29 cellular contexts compared by ENCODE assay signal in genomic region chr3:7543294-7543693, GRCh38.
DNase-seq lines count a peak whose midpoint lies in the region; ATAC-seq, FAIRE-seq and TF ChIP-seq lines count a peak whose summit lies in the region.
"Had no signal": no experiment of that assay in that cellular context is flagged by ENCODE, and none has a peak within 500 bp of the region (broad histone marks: within the 10 kb centered on the region; RNA-seq: fewer than 3 reads in every experiment).

No MANE protein-coding gene starts in this region.

- intact Hi-C loops in vagina (cut with DNase I): no loop called here

- TF ChIP-seq CTCF in SK-N-SH (IDR thresholded peaks at IDR 0.05) (no peak), astrocyte of the cerebellum (IDR thresholded peaks at IDR 0.05; ENCODE audit: low read depth, low read length, missing control alignments) (peak; percentile 11), keratinocyte (optimal IDR thresholded peaks at IDR 0.05 in 1 of 3, IDR thresholded peaks at IDR 0.05 in 1 of 3, conservative IDR thresholded peaks at IDR 0.05 in 1 of 3; ENCODE audit: extremely low read depth in 1 of 3, insufficient read depth in 2 of 3, low read length in 3 of 3) (peak in 2 of 3 experiments; percentile 10 to 40), vagina (IDR thresholded peaks at IDR 0.05) (no peak)

- no peak for FAIRE-seq in keratinocyte (lab: Jason Lieb, UNC)
- FAIRE-seq: GM18507, K562 had no signal

- H3K9me2 ChIP-seq in SK-N-SH: no peaks in the 10 kb centered on the region

- H3K4me3 ChIP-seq in SK-N-SH (ENCODE audit: low read depth in 2 of 2, low read length in 1 of 2): no peak overlapping the region
- no peak overlapping the region for H3K4me3 ChIP-seq in astrocyte of the cerebellum (ENCODE audit: low read depth, low read length)
- no peak overlapping the region for H3K4me3 ChIP-seq in keratinocyte (ENCODE audit: control insufficient read depth in 2 of 3, extremely low read depth in 1 of 3, insufficient read depth in 2 of 3, low read depth in 1 of 3, low read length in 3 of 3)
- H3K4me3 ChIP-seq in vagina: no peak overlapping the region
- H3K4me3 ChIP-seq: BLaER1, K562, ovary, smooth muscle cell, thyroid gland had no signal

- 0 out of 2 replicates have a peak, but pooled peaks have one; percentile 33 for TF ChIP-seq RAD21 in SK-N-SH (IDR thresholded peaks at IDR 0.05; ENCODE audit: low read length)

- 33% methylated on average over 3 of the region's 3 CpGs for WGBS in SK-N-SH (ENCODE audit: low lambda C conversion rate)

- no peak overlapping the region for H3K9ac ChIP-seq in SK-N-SH
- H3K9ac ChIP-seq in keratinocyte (ENCODE audit: control insufficient read depth, extremely low read depth, insufficient read depth, low read length): no peak overlapping the region
- H3K9ac ChIP-seq: BLaER1 had no signal

- in situ Hi-C loops in astrocyte of the cerebellum (cut with HindIII; ENCODE audit: low sequenced_read_pairs): no loop called here

- H3K27ac ChIP-seq in SK-N-SH (ENCODE audit: low read depth in 2 of 2, low read length in 1 of 2): no peak overlapping the region
- no peak overlapping the region for H3K27ac ChIP-seq in keratinocyte (ENCODE audit: control insufficient read depth, insufficient read depth, low read length)
- H3K27ac ChIP-seq in vagina: no peak overlapping the region
- H3K27ac ChIP-seq: BLaER1, brain microvascular endothelial cell, ovary, thyroid gland, WERI-Rb-1 had no signal

- dilution Hi-C loops in keratinocyte (cut with MboI; ENCODE audit: extremely low pct_ligation_motif_present, low sequenced_read_pairs): no loop called here

- no peaks in the 10 kb centered on the region for H3K9me1 ChIP-seq in keratinocyte (ENCODE audit: control insufficient read depth, extremely low read depth, insufficient read depth, low read length)

- TF ChIP-seq EP300 in SK-N-SH (IDR thresholded peaks at IDR 0.05; ENCODE audit: borderline replicate concordance in 1 of 2, low read depth in 1 of 2, low read length in 1 of 2): no peak

- H3K79me2 ChIP-seq in SK-N-SH (ENCODE audit: insufficient read depth) (no peaks in the 10 kb centered on the region), keratinocyte (ENCODE audit: control insufficient read depth, insufficient read depth, low read length) (no peaks in the 10 kb centered on the region)

- CTCF ChIA-PET in SK-N-SH (lab: Yijun Ruan, JAX): no interaction called here

- no peak for TF ChIP-seq POLR2A in vagina (IDR thresholded peaks at IDR 0.05)

- H3K27me3 ChIP-seq in SK-N-SH (ENCODE audit: insufficient read depth) (no peaks in the 10 kb centered on the region), keratinocyte (ENCODE audit: control insufficient read depth, extremely low read depth, insufficient read depth, low read length) (no peaks in the 10 kb centered on the region), vagina (no peaks in the 10 kb centered on the region)
- H3K27me3 ChIP-seq: BLaER1, brain microvascular endothelial cell, ovary, thyroid gland had no signal

- no peaks in the 10 kb centered on the region for H3K36me3 ChIP-seq in SK-N-SH (replicated peaks in 1 of 2; ENCODE audit: control insufficient read depth in 1 of 2, insufficient read depth in 2 of 2, low read length in 1 of 2)
- H3K36me3 ChIP-seq in keratinocyte (ENCODE audit: control insufficient read depth in 2 of 2, extremely low read depth in 1 of 2, insufficient read depth in 2 of 2, low read length in 2 of 2): no peaks in the 10 kb centered on the region
- H3K36me3 ChIP-seq in vagina: no peaks in the 10 kb centered on the region
- H3K36me3 ChIP-seq: BLaER1, brain microvascular endothelial cell, ovary, thyroid gland, WERI-Rb-1 had no signal

- H4K20me1 ChIP-seq in SK-N-SH (ENCODE audit: insufficient read depth) (no peaks in the 10 kb centered on the region), keratinocyte (ENCODE audit: control insufficient read depth, extremely low read depth, insufficient read depth, low read length) (no peaks in the 10 kb centered on the region)
- H4K20me1 ChIP-seq: BLaER1 had no signal

- H2AFZ ChIP-seq in SK-N-SH (ENCODE audit: low read depth): no peak overlapping the region
- H2AFZ ChIP-seq in keratinocyte (ENCODE audit: control insufficient read depth, low read length): no peak overlapping the region

- no peak for ATAC-seq in SK-N-SH treated with all-trans-retinoic acid at 6 μM for 48 hours
- ATAC-seq: esophagus mucosa; K562; PC-3; stimulated activated naive CD8-positive, alpha-beta T cell treated with anti-CD3 and anti-CD28 coated beads, Interleukin-15, amount 100 ng/mL, for 72 hours had no signal

- H3K4me1 ChIP-seq in SK-N-SH (ENCODE audit: control insufficient read depth in 1 of 2, insufficient read depth in 2 of 2, low read depth in 1 of 2, low read length in 1 of 2): no peaks in the 10 kb centered on the region; a peak in 1 of 4 replicates
- no peaks in the 10 kb centered on the region for H3K4me1 ChIP-seq in keratinocyte (ENCODE audit: control insufficient read depth, extremely low read depth, insufficient read depth, low read length)
- H3K4me1 ChIP-seq in vagina: no peaks in the 10 kb centered on the region
- H3K4me1 ChIP-seq: BLaER1, thyroid gland had no signal

- no peak for DNase-seq in SK-N-SH
- DNase-seq in HT-29 (ENCODE audit: low spot score): peak; percentile 12
- no peak for DNase-seq in astrocyte of the cerebellum (ENCODE audit: low read depth)
- DNase-seq in keratinocyte (ENCODE audit: low read depth, low spot score): no peak
- DNase-seq in vagina (ENCODE audit: extremely low spot score in 2 of 2): no peak
- no peak for DNase-seq in activated CD8-positive, alpha-beta memory T cell treated with anti-CD3 and anti-CD28 coated beads, Interleukin-2, amount 50 U/mL, for 4 hours
- DNase-seq in HUDEP-2 (lab: John Stamatoyannopoulos, UW; ENCODE audit: unreplicated experiment in 76 of 76): no peak
- DNase-seq: activated CD4-positive, alpha-beta T cell treated with anti-CD3 and anti-CD28 coated beads, Interleukin-2, amount 10 ng/mL, durations not matched to agents 24 days and 14 days; activated naive CD4-positive, alpha-beta T cell; activated T-cell treated with anti-CD3 and anti-CD28 coated beads, Interleukin-2, amount 50 U/mL, for 48 hours; brain microvascular endothelial cell; DMS79 treated with DMSO at 0.1 percent for 48 hours; effector CD8-positive, alpha-beta T cell; foreskin melanocyte; H9; ovary; PC-3; SHP77; stimulated activated CD4-positive, alpha-beta T cell treated with anti-CD3 and anti-CD28 coated beads, Interleukin-1b, Interleukin-23, amount 100 ng/mL, for 48 hours; stimulated activated CD8-positive, alpha-beta memory T cell treated with anti-CD3 and anti-CD28 coated beads, Interleukin-4, amount 100 ng/mL, for 48 hours; stimulated activated naive CD8-positive, alpha-beta T cell treated with anti-CD3 and anti-CD28 coated beads, Interleukin-15, amount 100 ng/mL, for 72 hours; thyroid gland; WERI-Rb-1 had no signal

- H3K4me2 ChIP-seq in SK-N-SH: no peak overlapping the region
- no peak overlapping the region for H3K4me2 ChIP-seq in keratinocyte (ENCODE audit: control insufficient read depth, extremely low read depth, insufficient read depth, low read depth, low read length)
- H3K4me2 ChIP-seq: BLaER1, smooth muscle cell had no signal

- H3F3A ChIP-seq in SK-N-SH (replicated peaks; ENCODE audit: insufficient read depth): no peaks in the 10 kb centered on the region

- POLR2A ChIA-PET in SK-N-SH (lab: Yijun Ruan, JAX): no interaction called here

- H3K9me3 ChIP-seq in SK-N-SH (no peaks in the 10 kb centered on the region; the same call in 1 of the 2 replicates), keratinocyte (ENCODE audit: control insufficient read depth, low read depth, low read length) (no peaks in the 10 kb centered on the region), vagina (no peaks in the 10 kb centered on the region)
- H3K9me3 ChIP-seq: BLaER1, ovary, thyroid gland had no signal

TF ChIP-seq in SK-N-SH, 30 proteins besides CTCF, POLR2A, EP300 and RAD21 (continues in another document):
- TF ChIP-seq PBX3 (IDR thresholded peaks at IDR 0.05) (no peak), SIN3A (IDR thresholded peaks at IDR 0.05; ENCODE audit: borderline replicate concordance, low read depth, low read length) (no peak), FOSL2 (IDR thresholded peaks at IDR 0.05; ENCODE audit: borderline replicate concordance, low read depth) (no peak), RXRA (IDR thresholded peaks at IDR 0.05; ENCODE audit: borderline replicate concordance, low read depth) (no peak), YY1 (IDR thresholded peaks at IDR 0.05; ENCODE audit: low read depth) (no peak), POLR2AphosphoS5 (IDR thresholded peaks at IDR 0.05; ENCODE audit: low read depth, low read length) (no peak)

TF ChIP-seq in SK-N-SH treated with all-trans-retinoic acid at 6 μM for 48 hours, 23 proteins besides CTCF, POLR2A, EP300 and RAD21 (continues in another document):
- no peak for TF ChIP-seq GLIS3 (CRISPR knock-in tag; IDR thresholded peaks at IDR 0.05)
- no peak for TF ChIP-seq ZFP30 (CRISPR knock-in tag; IDR thresholded peaks at IDR 0.05)
- no peak for TF ChIP-seq TSHZ2 (CRISPR knock-in tag; IDR thresholded peaks at IDR 0.05)
- TF ChIP-seq ZNF565 (CRISPR knock-in tag; conservative IDR thresholded peaks at IDR 0.05; ENCODE audit: low read depth): no peak
- no peak for TF ChIP-seq OSR1 (CRISPR knock-in tag; IDR thresholded peaks at IDR 0.05)
- TF ChIP-seq ZNF70 (CRISPR knock-in tag; IDR thresholded peaks at IDR 0.05): no peak
- no peak for TF ChIP-seq BACH2 (CRISPR knock-in tag; IDR thresholded peaks at IDR 0.05; ENCODE audit: borderline replicate concordance)
- no peak for TF ChIP-seq ESRRG (CRISPR knock-in tag; IDR thresholded peaks at IDR 0.05)

Comparison
In these comparisons a context has a peak if more than half of its experiments do, and no peak if none do; other contexts are left out.
1. CTCF ChIP-seq: peak in astrocyte of the cerebellum (single experiment) and keratinocyte (2 of 3); none in SK-N-SH (single experiment) and vagina (0 of 3).